Comparison of ENCODE assay signal across 8 cellular contexts in genomic region chr20:43459022-43459942, GRCh38.
DNase-seq lines count a peak whose midpoint lies in the region; ATAC-seq and TF ChIP-seq lines count a peak whose summit lies in the region.

No MANE protein-coding gene starts in this region.

- H3K4me1 Mint-ChIP-seq in T-helper 1 cell treated with Interleukin-12 subunit alpha and Interleukin-12 subunit beta and Interleukin-4 antibody, amounts not matched to agents 30 μg/mL and 1 μg/mL, for 36 hours (ENCODE audit: low read depth): peaks cover 23% of the 10 kb centered on the region

- peak overlapping the region; percentile 65 for H3K27ac Mint-ChIP-seq in T-helper 1 cell treated with Interleukin-12 subunit alpha and Interleukin-12 subunit beta and Interleukin-4 antibody, amounts not matched to agents 30 μg/mL and 1 μg/mL, for 36 hours

- H3K27me3 Mint-ChIP-seq in T-helper 1 cell treated with Interleukin-12 subunit alpha and Interleukin-12 subunit beta and Interleukin-4 antibody, amounts not matched to agents 30 μg/mL and 1 μg/mL, for 36 hours (ENCODE audit: low read depth): peaks cover 3% of the 10 kb centered on the region

- no peak overlapping the region for H2AFZ ChIP-seq in parathyroid adenoma

- H3K4me1 ChIP-seq in HAP-1: peaks cover 10% of the 10 kb centered on the region
- no peaks in the 10 kb centered on the region for H3K4me1 ChIP-seq in parathyroid adenoma

- no peaks in the 10 kb centered on the region for H3K27me3 ChIP-seq in HAP-1 (ENCODE audit: low read depth)
- no peaks in the 10 kb centered on the region for H3K27me3 ChIP-seq in parathyroid adenoma (ENCODE audit: control insufficient read depth, insufficient read depth, low read length)

- H3K27ac ChIP-seq in epithelial cell of prostate (peak overlapping the region; percentile 90), parathyroid adenoma (no peak overlapping the region)

- peak overlapping the region; percentile 100 for H3K4me3 ChIP-seq in HAP-1
- H3K4me3 ChIP-seq in parathyroid adenoma (ENCODE audit: low read depth, low read length): peak overlapping the region; percentile 94

- H3K9me3 Mint-ChIP-seq in T-helper 1 cell treated with Interleukin-12 subunit alpha and Interleukin-12 subunit beta and Interleukin-4 antibody, amounts not matched to agents 30 μg/mL and 1 μg/mL, for 36 hours: no peaks in the 10 kb centered on the region

- TF ChIP-seq CTCF in parathyroid adenoma (IDR thresholded peaks at IDR 0.05): no peak

- in situ Hi-C loops in HAP-1 (cut with MboI; ENCODE audit: low sequenced_read_pairs): no loop called here

- peaks cover 6% of the 10 kb centered on the region for H3K79me2 ChIP-seq in parathyroid adenoma

- H3K36me3 Mint-ChIP-seq in T-helper 1 cell treated with Interleukin-12 subunit alpha and Interleukin-12 subunit beta and Interleukin-4 antibody, amounts not matched to agents 30 μg/mL and 1 μg/mL, for 36 hours (ENCODE audit: low read depth): peaks cover 45% of the 10 kb centered on the region

- no peaks in the 10 kb centered on the region for H3K9me3 ChIP-seq in HAP-1
- H3K9me3 ChIP-seq in parathyroid adenoma (ENCODE audit: control insufficient read depth, low read length): no peaks in the 10 kb centered on the region

- H3K4me3 Mint-ChIP-seq in T-helper 1 cell treated with Interleukin-12 subunit alpha and Interleukin-12 subunit beta and Interleukin-4 antibody, amounts not matched to agents 30 μg/mL and 1 μg/mL, for 36 hours: peak overlapping the region; percentile 85

- DNase-seq in HAP-1 (ENCODE audit: low spot score in 2 of 2) (peak in 1 of 2 experiments; percentile 52), epithelial cell of prostate (ENCODE audit: low read depth, low spot score) (no peak), midbrain (lab: John Stamatoyannopoulos, UW) (no peak), GM03348 (ENCODE audit: low spot score) (no peak)

- no peak overlapping the region for H3K9ac ChIP-seq in parathyroid adenoma

- peaks cover 56% of the 10 kb centered on the region for H3K36me3 ChIP-seq in HAP-1 (replicated peaks)
- no peaks in the 10 kb centered on the region for H3K36me3 ChIP-seq in parathyroid adenoma (ENCODE audit: control insufficient read depth, insufficient read depth, low read length)

- peak overlapping the region; percentile 63 for H3K4me2 ChIP-seq in parathyroid adenoma (ENCODE audit: low read length)

- ATAC-seq in HG03097 (IDR thresholded peaks at IDR 0.05; ENCODE audit: low FRiP score, unreplicated experiment): no peak
- ATAC-seq in GM21367 (IDR thresholded peaks at IDR 0.05; ENCODE audit: unreplicated experiment): no peak
